1 cellular context compared by ENCODE assay signal in the genomic region with DNA sequence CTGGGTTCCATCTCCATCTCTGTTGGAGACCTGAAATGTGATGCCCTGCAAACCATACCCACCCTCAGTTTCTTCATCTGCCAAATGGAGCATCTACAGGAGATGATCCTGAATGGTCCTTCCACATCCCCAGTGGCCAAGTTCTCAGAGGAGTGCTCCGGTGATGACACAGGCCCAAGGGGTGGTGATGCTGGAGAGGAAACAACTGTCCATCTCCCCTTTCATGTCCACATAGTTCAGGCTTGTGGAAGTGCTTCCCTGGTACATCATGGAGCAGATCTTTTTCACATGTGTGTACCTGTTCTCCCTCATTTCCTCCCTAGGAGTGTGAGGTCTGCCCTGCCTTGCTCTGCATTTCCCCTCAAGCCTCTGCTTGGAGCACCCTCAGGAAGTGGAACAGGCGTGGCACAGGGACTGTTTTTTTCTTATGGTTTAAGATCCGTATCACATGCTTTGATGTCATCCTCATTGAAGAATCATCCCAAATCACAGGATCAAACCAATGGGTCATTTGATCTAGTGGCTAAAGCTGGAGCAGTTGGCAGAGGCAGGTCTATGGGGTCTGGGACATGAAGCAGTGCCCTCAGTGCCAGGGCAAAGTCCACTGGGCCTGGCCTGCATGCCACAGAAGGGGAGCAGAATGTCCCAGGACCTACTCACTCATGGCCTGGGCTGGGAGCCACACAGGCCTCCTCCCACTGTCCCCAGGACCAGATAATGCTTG.
TF ChIP-seq lines count a peak whose summit lies in the region.

No MANE protein-coding gene starts in this region.

TF ChIP-seq in K562, 482 proteins besides CTCF, POLR2A, EP300 and RAD21 (continues in another document):
- TF ChIP-seq MCM7 (IDR thresholded peaks at IDR 0.05), result no peak
- peak; percentile 32 for TF ChIP-seq RBM25 (IDR thresholded peaks at IDR 0.05; ENCODE audit: low read depth, low read length, severe bottlenecking)
- TF ChIP-seq SMARCA5 (IDR thresholded peaks at IDR 0.05), result no peak
- TF ChIP-seq ZNF592 (IDR thresholded peaks at IDR 0.05), result 0 out of 2 replicates have a peak, but pooled peaks have one; percentile 32
- no peak for TF ChIP-seq TBP (optimal IDR thresholded peaks at IDR 0.05; ENCODE audit: low read depth, low read length)
- TF ChIP-seq, protein P1, sequence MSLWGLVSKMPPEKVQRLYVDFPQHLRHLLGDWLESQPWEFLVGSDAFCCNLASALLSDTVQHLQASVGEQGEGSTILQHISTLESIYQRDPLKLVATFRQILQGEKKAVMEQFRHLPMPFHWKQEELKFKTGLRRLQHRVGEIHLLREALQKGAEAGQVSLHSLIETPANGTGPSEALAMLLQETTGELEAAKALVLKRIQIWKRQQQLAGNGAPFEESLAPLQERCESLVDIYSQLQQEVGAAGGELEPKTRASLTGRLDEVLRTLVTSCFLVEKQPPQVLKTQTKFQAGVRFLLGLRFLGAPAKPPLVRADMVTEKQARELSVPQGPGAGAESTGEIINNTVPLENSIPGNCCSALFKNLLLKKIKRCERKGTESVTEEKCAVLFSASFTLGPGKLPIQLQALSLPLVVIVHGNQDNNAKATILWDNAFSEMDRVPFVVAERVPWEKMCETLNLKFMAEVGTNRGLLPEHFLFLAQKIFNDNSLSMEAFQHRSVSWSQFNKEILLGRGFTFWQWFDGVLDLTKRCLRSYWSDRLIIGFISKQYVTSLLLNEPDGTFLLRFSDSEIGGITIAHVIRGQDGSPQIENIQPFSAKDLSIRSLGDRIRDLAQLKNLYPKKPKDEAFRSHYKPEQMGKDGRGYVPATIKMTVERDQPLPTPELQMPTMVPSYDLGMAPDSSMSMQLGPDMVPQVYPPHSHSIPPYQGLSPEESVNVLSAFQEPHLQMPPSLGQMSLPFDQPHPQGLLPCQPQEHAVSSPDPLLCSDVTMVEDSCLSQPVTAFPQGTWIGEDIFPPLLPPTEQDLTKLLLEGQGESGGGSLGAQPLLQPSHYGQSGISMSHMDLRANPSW (CRISPR knock-in tag; IDR thresholded peaks at IDR 0.05), result 0 out of 2 replicates have a peak, but pooled peaks have one; percentile 57
- no peak for TF ChIP-seq ZNF274 (IDR thresholded peaks at IDR 0.05; ENCODE audit: borderline replicate concordance, low read depth, low read length)
- 0 out of 2 replicates have a peak, but pooled peaks have one; percentile 7 for TF ChIP-seq HDAC2 (IDR thresholded peaks at IDR 0.05)
- 0 out of 2 replicates have a peak, but pooled peaks have one; percentile 6 for TF ChIP-seq ZNF384 (IDR thresholded peaks at IDR 0.05; ENCODE audit: low read depth, low read length)
- TF ChIP-seq, protein P2, sequence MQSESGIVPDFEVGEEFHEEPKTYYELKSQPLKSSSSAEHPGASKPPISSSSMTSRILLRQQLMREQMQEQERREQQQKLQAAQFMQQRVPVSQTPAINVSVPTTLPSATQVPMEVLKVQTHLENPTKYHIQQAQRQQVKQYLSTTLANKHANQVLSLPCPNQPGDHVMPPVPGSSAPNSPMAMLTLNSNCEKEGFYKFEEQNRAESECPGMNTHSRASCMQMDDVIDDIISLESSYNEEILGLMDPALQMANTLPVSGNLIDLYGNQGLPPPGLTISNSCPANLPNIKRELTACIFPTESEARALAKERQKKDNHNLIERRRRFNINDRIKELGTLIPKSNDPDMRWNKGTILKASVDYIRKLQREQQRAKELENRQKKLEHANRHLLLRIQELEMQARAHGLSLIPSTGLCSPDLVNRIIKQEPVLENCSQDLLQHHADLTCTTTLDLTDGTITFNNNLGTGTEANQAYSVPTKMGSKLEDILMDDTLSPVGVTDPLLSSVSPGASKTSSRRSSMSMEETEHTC (IDR thresholded peaks at IDR 0.05), result no peak
- no peak for TF ChIP-seq ZFPM2 (CRISPR knock-in tag; IDR thresholded peaks at IDR 0.05)
- TF ChIP-seq ZNF41 (CRISPR knock-in tag; conservative IDR thresholded peaks at IDR 0.05), result no peak
- TF ChIP-seq ZC3H11A (IDR thresholded peaks at IDR 0.05; ENCODE audit: low read depth, low read length), result no peak
- TF ChIP-seq ZNF79 (CRISPR knock-in tag; IDR thresholded peaks at IDR 0.05; ENCODE audit: low read depth), result no peak
- no peak for TF ChIP-seq SAFB2 (IDR thresholded peaks at IDR 0.05; ENCODE audit: borderline replicate concordance, low read depth, low read length, severe bottlenecking)
- TF ChIP-seq GTF2E2 (tag; IDR thresholded peaks at IDR 0.05), result no peak
- no peak for TF ChIP-seq STAT5B (CRISPR knock-in tag; IDR thresholded peaks at IDR 0.05)
- no peak for TF ChIP-seq SLC30A9 (CRISPR knock-in tag; IDR thresholded peaks at IDR 0.05)
- TF ChIP-seq IRF2 (CRISPR knock-in tag; IDR thresholded peaks at IDR 0.05), result no peak
- TF ChIP-seq GABPB1 (CRISPR knock-in tag; IDR thresholded peaks at IDR 0.05), result no peak
- no peak for TF ChIP-seq POLR2G (IDR thresholded peaks at IDR 0.05; ENCODE audit: low read depth, low read length)
- TF ChIP-seq ZNF407 (IDR thresholded peaks at IDR 0.05; ENCODE audit: low read depth), result no peak
- TF ChIP-seq, protein P3, sequence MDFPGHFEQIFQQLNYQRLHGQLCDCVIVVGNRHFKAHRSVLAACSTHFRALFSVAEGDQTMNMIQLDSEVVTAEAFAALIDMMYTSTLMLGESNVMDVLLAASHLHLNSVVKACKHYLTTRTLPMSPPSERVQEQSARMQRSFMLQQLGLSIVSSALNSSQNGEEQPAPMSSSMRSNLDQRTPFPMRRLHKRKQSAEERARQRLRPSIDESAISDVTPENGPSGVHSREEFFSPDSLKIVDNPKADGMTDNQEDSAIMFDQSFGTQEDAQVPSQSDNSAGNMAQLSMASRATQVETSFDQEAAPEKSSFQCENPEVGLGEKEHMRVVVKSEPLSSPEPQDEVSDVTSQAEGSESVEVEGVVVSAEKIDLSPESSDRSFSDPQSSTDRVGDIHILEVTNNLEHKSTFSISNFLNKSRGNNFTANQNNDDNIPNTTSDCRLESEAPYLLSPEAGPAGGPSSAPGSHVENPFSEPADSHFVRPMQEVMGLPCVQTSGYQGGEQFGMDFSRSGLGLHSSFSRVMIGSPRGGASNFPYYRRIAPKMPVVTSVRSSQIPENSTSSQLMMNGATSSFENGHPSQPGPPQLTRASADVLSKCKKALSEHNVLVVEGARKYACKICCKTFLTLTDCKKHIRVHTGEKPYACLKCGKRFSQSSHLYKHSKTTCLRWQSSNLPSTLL (IDR thresholded peaks at IDR 0.05), result no peak
- TF ChIP-seq GATA2 (CRISPR knock-in tag; IDR thresholded peaks at IDR 0.05), result no peak
- TF ChIP-seq NR4A1 (CRISPR knock-in tag; IDR thresholded peaks at IDR 0.05), result no peak
- TF ChIP-seq NR4A1 (tag; IDR thresholded peaks at IDR 0.05), result 0 out of 2 replicates have a peak, but pooled peaks have one; percentile 42
- no peak for TF ChIP-seq NFYB (IDR thresholded peaks at IDR 0.05; ENCODE audit: extremely low read depth, insufficient read length)
- no peak for TF ChIP-seq ZNF124 (CRISPR knock-in tag; IDR thresholded peaks at IDR 0.05)
- no peak for TF ChIP-seq PCBP1 (IDR thresholded peaks at IDR 0.05; ENCODE audit: low read depth, low read length, poor library complexity, severe bottlenecking)
- TF ChIP-seq PRDM10 (IDR thresholded peaks at IDR 0.05; ENCODE audit: partially characterized antibody), result no peak
- TF ChIP-seq ATF7 (IDR thresholded peaks at IDR 0.05), result 0 out of 2 replicates have a peak, but pooled peaks have one; percentile 10
- TF ChIP-seq NR1H2 (CRISPR knock-in tag; IDR thresholded peaks at IDR 0.05), result no peak
